13 cellular contexts compared by ENCODE assay signal in genomic region chr10:14023612-14024348, GRCh38.
DNase-seq lines count a peak whose midpoint lies in the region; ATAC-seq and TF ChIP-seq lines count a peak whose summit lies in the region.
"Had no signal": no experiment of that assay in that cellular context is flagged by ENCODE, and none has a peak within 500 bp of the region (broad histone marks: within the 10 kb centered on the region; RNA-seq: fewer than 3 reads in every experiment).

No MANE protein-coding gene starts in this region.

- no peak for TF ChIP-seq POLR2A in adrenal gland (IDR thresholded peaks at IDR 0.05)

- peak; percentile 8 for DNase-seq in GM23248
- DNase-seq in adrenal gland = no peak
- peak; percentile 54 for DNase-seq in left kidney (ENCODE audit: low read depth, low spot score)
- DNase-seq in neuronal stem cell (ENCODE audit: low spot score) = no peak
- no peak for DNase-seq in mucosa of descending colon
- DNase-seq: activated CD4-positive, alpha-beta T cell treated with anti-CD3 and anti-CD28 coated beads for 4 hours; activated T-cell treated with anti-CD3 and anti-CD28 coated beads, Interleukin-2, amount 50 U/mL, for 72 hours; CD8-positive, alpha-beta memory T cell; Karpas-422; retina had no signal

- H3K9ac ChIP-seq in GM23248 (no peak overlapping the region), skeletal muscle tissue (ENCODE audit: low read depth in 1 of 3, low read length in 3 of 3) (no peak overlapping the region), neuronal stem cell (ENCODE audit: low read depth, low read length, poor library complexity) (no peak overlapping the region)

- H3K14ac ChIP-seq in neuronal stem cell (ENCODE audit: low read length) = no peak overlapping the region

- H3K9me2 ChIP-seq in GM23248 (ENCODE audit: insufficient read depth) = no peaks in the 10 kb centered on the region

- no peak overlapping the region for H3K23ac ChIP-seq in neuronal stem cell (ENCODE audit: low read depth, low read length, poor library complexity)

- H3K9me3 ChIP-seq in GM23248 (ENCODE audit: low read depth) = no peaks in the 10 kb centered on the region
- H3K9me3 ChIP-seq in adrenal gland (replicated peaks in 1 of 3) = no peaks in the 10 kb centered on the region
- H3K9me3 ChIP-seq in skeletal muscle tissue (ENCODE audit: control insufficient read depth in 3 of 3, low read length in 3 of 3) = no peaks in the 10 kb centered on the region
- H3K9me3 ChIP-seq in neuronal stem cell (replicated peaks in 1 of 2; ENCODE audit: control insufficient read depth in 2 of 2, insufficient read depth in 1 of 2, low read depth in 1 of 2, low read length in 2 of 2) = peaks cover 0 to 3% of the 10 kb centered on the region in 2 donors
- H3K9me3 ChIP-seq in mucosa of descending colon = no peaks in the 10 kb centered on the region

- H2BK15ac ChIP-seq in neuronal stem cell (ENCODE audit: low read length) = no peak overlapping the region

- no peaks in the 10 kb centered on the region for H3K79me1 ChIP-seq in neuronal stem cell (ENCODE audit: low read depth, low read length)

- in situ Hi-C loops in GM23248 (cut with MboI) = no loop called here

- ATAC-seq in HG03571 (IDR thresholded peaks at IDR 0.05; ENCODE audit: unreplicated experiment) (no peak), mucosa of descending colon (no peak)
- ATAC-seq: activated T-cell treated with anti-CD3 and anti-CD28 coated beads, Interleukin-2, amount 50 U/mL, for 72 hours had no signal

- no peak overlapping the region for H2AK5ac ChIP-seq in neuronal stem cell (ENCODE audit: low read depth, low read length)

- no peak overlapping the region for H4K8ac ChIP-seq in neuronal stem cell (ENCODE audit: low read depth, low read length)

- H3K36me3 ChIP-seq in GM23248 (ENCODE audit: low read depth) = no peaks in the 10 kb centered on the region
- H3K36me3 ChIP-seq in adrenal gland (replicated peaks in 1 of 2) = no peaks in the 10 kb centered on the region
- no peaks in the 10 kb centered on the region for H3K36me3 ChIP-seq in skeletal muscle tissue (ENCODE audit: control insufficient read depth in 3 of 3, insufficient read depth in 3 of 3, low read length in 3 of 3)
- H3K36me3 ChIP-seq in neuronal stem cell (replicated peaks in 1 of 2; ENCODE audit: control insufficient read depth in 2 of 2, insufficient read depth in 2 of 2, low read length in 2 of 2) = no peaks in the 10 kb centered on the region
- H3K36me3 ChIP-seq in mucosa of descending colon (ENCODE audit: low read depth) = no peaks in the 10 kb centered on the region

- TF ChIP-seq CTCF in adrenal gland (IDR thresholded peaks at IDR 0.05) (no peak), mucosa of descending colon (IDR thresholded peaks at IDR 0.05) (no peak)

- H2BK5ac ChIP-seq in neuronal stem cell (ENCODE audit: low read length) = no peak overlapping the region

- H3K4ac ChIP-seq in neuronal stem cell (ENCODE audit: low read length) = no peak overlapping the region

- H2BK12ac ChIP-seq in neuronal stem cell (ENCODE audit: low read length) = no peak overlapping the region

- no peaks in the 10 kb centered on the region; the same call in 1 of the 2 replicates for H3K27me3 ChIP-seq in GM23248 (replicated peaks; ENCODE audit: insufficient read depth)
- no peaks in the 10 kb centered on the region for H3K27me3 ChIP-seq in adrenal gland
- peaks cover 0 to 11% (median 0%) of the 10 kb centered on the region in 3 donors for H3K27me3 ChIP-seq in skeletal muscle tissue (ENCODE audit: control insufficient read depth in 3 of 3, insufficient read depth in 3 of 3, low read length in 3 of 3)
- no peaks in the 10 kb centered on the region for H3K27me3 ChIP-seq in neuronal stem cell (ENCODE audit: control insufficient read depth in 3 of 3, insufficient read depth in 3 of 3, low read depth in 1 of 3, low read length in 3 of 3)

- H3F3A ChIP-seq in GM23248 (ENCODE audit: insufficient read depth) = no peaks in the 10 kb centered on the region

- no peaks in the 10 kb centered on the region for H3K4me1 ChIP-seq in GM23248 (ENCODE audit: insufficient read depth)
- no peaks in the 10 kb centered on the region for H3K4me1 ChIP-seq in adrenal gland (replicated peaks in 1 of 2)
- H3K4me1 ChIP-seq in skeletal muscle tissue (ENCODE audit: control insufficient read depth in 3 of 3, insufficient read depth in 3 of 3, low read length in 3 of 3) = peaks cover 2 to 6% (median 3%) of the 10 kb centered on the region in 3 donors
- H3K4me1 ChIP-seq in neuronal stem cell (ENCODE audit: control insufficient read depth in 2 of 2, insufficient read depth in 1 of 2, low read depth in 1 of 2, low read length in 2 of 2) = peaks cover 13 to 14% of the 10 kb centered on the region in 2 donors
- no peaks in the 10 kb centered on the region for H3K4me1 ChIP-seq in mucosa of descending colon (ENCODE audit: low read depth)

- no peaks in the 10 kb centered on the region for H3K79me2 ChIP-seq in GM23248 (ENCODE audit: insufficient read depth)

- H4K20me1 ChIP-seq in GM23248 (ENCODE audit: insufficient read depth) = no peaks in the 10 kb centered on the region

- H3K18ac ChIP-seq in neuronal stem cell (ENCODE audit: low read length) = no peak overlapping the region

- intact Hi-C loops in adrenal gland (cut with DNase I) = no loop called here
- intact Hi-C loops in mucosa of descending colon (cut with DNase I, micrococcal nuclease) = no loop called here

- no peak overlapping the region for H3K4me2 ChIP-seq in GM23248 (ENCODE audit: unreplicated experiment)
- no peak overlapping the region for H3K4me2 ChIP-seq in neuronal stem cell (ENCODE audit: insufficient read depth, low read length, poor library complexity, severe bottlenecking)

- H4K91ac ChIP-seq in neuronal stem cell (ENCODE audit: low read depth, low read length, poor library complexity) = no peak overlapping the region

- H2AFZ ChIP-seq in GM23248 = no peak overlapping the region
- H2AFZ ChIP-seq in neuronal stem cell (ENCODE audit: low read length) = no peak overlapping the region

- H2BK120ac ChIP-seq in neuronal stem cell (ENCODE audit: low read depth, low read length) = no peak overlapping the region

- H3K4me3 ChIP-seq in GM23248 = no peak overlapping the region
- H3K4me3 ChIP-seq in adrenal gland = peak overlapping the region in 1 of 4 donors; percentile 1
- no peak overlapping the region for H3K4me3 ChIP-seq in skeletal muscle tissue (ENCODE audit: low read length in 3 of 3)
- H3K4me3 ChIP-seq in neuronal stem cell (ENCODE audit: low read length in 2 of 2) = no peak overlapping the region
- H3K4me3 ChIP-seq in mucosa of descending colon = no peak overlapping the region
- H3K4me3 ChIP-seq: lung had no signal

- H3K27ac ChIP-seq in GM23248 = no peak overlapping the region
- H3K27ac ChIP-seq in adrenal gland = peak overlapping the region in 3 of 5 donors; percentile 9 to 86 (median 67)
- peak overlapping the region; percentile 42 for H3K27ac ChIP-seq in skeletal muscle tissue (ENCODE audit: low read depth, low read length)
- H3K27ac ChIP-seq in neuronal stem cell (replicated peaks; ENCODE audit: low read length) = no peak overlapping the region

- 75 to 76% methylated on average over 9 of the region's 9 CpGs for WGBS in GM23248 (ENCODE audit: low coverage in 1 of 2, low lambda C conversion rate in 2 of 2, missing lambda C conversion rate in 2 of 2), 2 experiments
- WGBS in adrenal gland, 4 donors = 41 to 56% (median 47%) methylated on average over 9 of the region's 9 CpGs
- WGBS in neuronal stem cell (ENCODE audit: extremely low coverage in 2 of 2, insufficient read length in 2 of 2, insufficient replicate concordance in 1 of 2), 2 donors = no CpG with 5 or more reads among the region's 9 CpGs

Comparison
In these comparisons a context has a peak if more than half of its experiments do, and no peak if none do; other contexts are left out.
1. DNase-seq: peak in GM23248 (single experiment) and left kidney (single experiment); none in adrenal gland (0 of 7), neuronal stem cell (single experiment) and mucosa of descending colon (0 of 3).
2. H3K27ac ChIP-seq: peak in adrenal gland (3 of 5) and skeletal muscle tissue (single experiment); none in GM23248 (single experiment) and neuronal stem cell (single experiment).